ENCODE assay signal across 2 cellular contexts in genomic region chr4:184664445-184665210, GRCh38.
TF ChIP-seq lines count a peak whose summit lies in the region.

No MANE protein-coding gene starts in this region.

TF ChIP-seq in Ishikawa, 13 proteins besides CTCF, POLR2A, EP300 and RAD21 (continued from another document):
- TF ChIP-seq YY1 (IDR thresholded peaks at IDR 0.05; ENCODE audit: low read depth) (0 out of 2 replicates have a peak, but pooled peaks have one; percentile 28), EGR1 (IDR thresholded peaks at IDR 0.05) (no peak), TEAD4 (IDR thresholded peaks at IDR 0.05) (no peak), FOXM1 (IDR thresholded peaks at IDR 0.05; ENCODE audit: borderline replicate concordance, low read depth) (no peak)

TF ChIP-seq in K562, 482 proteins besides CTCF, POLR2A, EP300 and RAD21 (continued from another document and continues in another):
- peak; percentile 86 for TF ChIP-seq HCFC1 (IDR thresholded peaks at IDR 0.05; ENCODE audit: low read depth, low read length)
- no peak for TF ChIP-seq HMG20A (CRISPR knock-in tag; conservative IDR thresholded peaks at IDR 0.05)
- TF ChIP-seq OTX1 (CRISPR knock-in tag; IDR thresholded peaks at IDR 0.05): no peak
- TF ChIP-seq NFXL1 (CRISPR knock-in tag; IDR thresholded peaks at IDR 0.05): no peak
- no peak for TF ChIP-seq HNRNPK (IDR thresholded peaks at IDR 0.05; ENCODE audit: low read depth, low read length, poor library complexity, severe bottlenecking)
- TF ChIP-seq ZBTB34 (CRISPR knock-in tag; IDR thresholded peaks at IDR 0.05): no peak
- no peak for TF ChIP-seq KLF16 (IDR thresholded peaks at IDR 0.05)
- no peak for TF ChIP-seq TOE1 (IDR thresholded peaks at IDR 0.05; ENCODE audit: borderline replicate concordance)
- no peak for TF ChIP-seq TOE1 (CRISPR knock-in tag; IDR thresholded peaks at IDR 0.05; ENCODE audit: borderline replicate concordance, low read depth)
- no peak for TF ChIP-seq PBX2 (CRISPR knock-in tag; IDR thresholded peaks at IDR 0.05; ENCODE audit: low read depth)
- no peak for TF ChIP-seq PBX2 (tag; conservative IDR thresholded peaks at IDR 0.05; ENCODE audit: low read depth)
- TF ChIP-seq HDAC6 (IDR thresholded peaks at IDR 0.05; ENCODE audit: low read depth, low read length): no peak
- no peak for TF ChIP-seq ZBTB43 (CRISPR knock-in tag; IDR thresholded peaks at IDR 0.05)
- peak; percentile 35; the same call in 1 of the 2 replicates for TF ChIP-seq CREM (IDR thresholded peaks at IDR 0.05; ENCODE audit: low read depth)
- TF ChIP-seq FOXO4 (CRISPR knock-in tag; IDR thresholded peaks at IDR 0.05): no peak
- no peak for TF ChIP-seq BCLAF1 (IDR thresholded peaks at IDR 0.05; ENCODE audit: borderline replicate concordance in 1 of 2, control insufficient read depth in 1 of 2, low read depth in 2 of 2, low read length in 1 of 2)
- no peak for TF ChIP-seq ERF (CRISPR knock-in tag; IDR thresholded peaks at IDR 0.05)
- TF ChIP-seq ZKSCAN8 (CRISPR knock-in tag; IDR thresholded peaks at IDR 0.05): no peak
- no peak for TF ChIP-seq SETDB1 (IDR thresholded peaks at IDR 0.05; ENCODE audit: low read length)
- TF ChIP-seq IRF1 (CRISPR knock-in tag; IDR thresholded peaks at IDR 0.05; ENCODE audit: borderline replicate concordance): no peak
- TF ChIP-seq E2F5 (CRISPR knock-in tag; IDR thresholded peaks at IDR 0.05): no peak
- TF ChIP-seq NFYB (IDR thresholded peaks at IDR 0.05; ENCODE audit: extremely low read depth, insufficient read length): peak; percentile 47
- no peak for TF ChIP-seq FOXK2 (conservative IDR thresholded peaks at IDR 0.05 in 1 of 2, IDR thresholded peaks at IDR 0.05 in 1 of 2; ENCODE audit: low read depth in 2 of 2)
- no peak for TF ChIP-seq NR2F6 (CRISPR knock-in tag; IDR thresholded peaks at IDR 0.05)
- TF ChIP-seq HNRNPL (IDR thresholded peaks at IDR 0.05; ENCODE audit: low read depth, low read length): no peak
- TF ChIP-seq MNT (conservative IDR thresholded peaks at IDR 0.05): no peak
- TF ChIP-seq GATAD2B (IDR thresholded peaks at IDR 0.05; ENCODE audit: borderline replicate concordance): 0 out of 2 replicates have a peak, but pooled peaks have one; percentile 29
- no peak for TF ChIP-seq CREB1 (IDR thresholded peaks at IDR 0.05)
- TF ChIP-seq CREB1 (CRISPR knock-in tag; IDR thresholded peaks at IDR 0.05): peak; percentile 22; the same call in 1 of the 2 replicates
- TF ChIP-seq CBX3 (IDR thresholded peaks at IDR 0.05; ENCODE audit: borderline replicate concordance in 1 of 2, low read length in 2 of 2): peak in 1 of 2 experiments; percentile 45; a peak in 1 of 3 replicates
- TF ChIP-seq TSC22D4 (tag; IDR thresholded peaks at IDR 0.05): no peak
- TF ChIP-seq KLF10 (CRISPR knock-in tag; IDR thresholded peaks at IDR 0.05): no peak
- no peak for TF ChIP-seq ZNF77 (CRISPR knock-in tag; IDR thresholded peaks at IDR 0.05)
- TF ChIP-seq SIX5 (IDR thresholded peaks at IDR 0.05; ENCODE audit: borderline replicate concordance in 1 of 2, insufficient read depth in 1 of 2, low read depth in 1 of 2, low read length in 2 of 2): peak; percentile 60 to 63
- no peak for TF ChIP-seq ZBTB17 (CRISPR knock-in tag; IDR thresholded peaks at IDR 0.05)
- no peak for TF ChIP-seq BCL6 (CRISPR knock-in tag; IDR thresholded peaks at IDR 0.05)
- no peak for TF ChIP-seq PCBP1 (IDR thresholded peaks at IDR 0.05; ENCODE audit: low read depth, low read length, poor library complexity, severe bottlenecking)
- TF ChIP-seq ZNF224 (CRISPR knock-in tag; IDR thresholded peaks at IDR 0.05): no peak
- 0 out of 2 replicates have a peak, but pooled peaks have one; percentile 25 for TF ChIP-seq GABPB1 (CRISPR knock-in tag; IDR thresholded peaks at IDR 0.05)
- no peak for TF ChIP-seq ZNF133 (CRISPR knock-in tag; IDR thresholded peaks at IDR 0.05)
- no peak for TF ChIP-seq MTF1 (CRISPR knock-in tag; IDR thresholded peaks at IDR 0.05; ENCODE audit: borderline replicate concordance)
- TF ChIP-seq ZNF175 (CRISPR knock-in tag; IDR thresholded peaks at IDR 0.05; ENCODE audit: low read depth): no peak
- TF ChIP-seq ZNF644 (tag; IDR thresholded peaks at IDR 0.05; ENCODE audit: low read depth): no peak
- TF ChIP-seq RB1 (IDR thresholded peaks at IDR 0.05; ENCODE audit: low read depth): no peak
- TF ChIP-seq MCM7 (IDR thresholded peaks at IDR 0.05): no peak
